In the genomic region with DNA sequence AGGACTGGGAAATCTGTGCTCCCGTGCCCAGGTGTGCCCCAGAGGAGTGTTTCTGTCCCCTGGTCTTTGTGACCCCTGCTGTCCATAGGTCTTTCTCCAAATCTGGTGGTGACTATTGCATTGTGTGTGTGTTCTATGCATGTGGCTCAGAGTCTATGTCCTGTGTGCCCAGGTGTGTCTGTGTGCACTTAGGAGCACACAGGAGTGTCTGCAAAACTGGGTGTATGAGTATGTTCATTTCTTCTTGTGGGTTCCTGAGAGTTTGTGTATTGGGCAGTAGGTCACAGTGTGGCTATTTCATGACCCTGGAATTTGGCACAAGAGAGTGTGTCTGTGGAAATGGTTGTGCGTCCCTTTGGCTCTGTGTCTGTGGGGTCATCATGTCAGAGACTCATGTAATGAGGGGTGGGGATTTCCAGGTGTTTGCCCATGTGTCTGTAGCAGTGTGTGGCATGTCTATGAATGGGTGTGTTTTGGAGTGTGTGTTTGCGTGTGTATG, we compare ENCODE assay signal across 1 cellular context.
TF ChIP-seq lines count a peak whose summit lies in the region.

No MANE protein-coding gene starts in this region.

TF ChIP-seq in K562, 482 proteins besides CTCF, POLR2A, EP300 and RAD21:
- TF ChIP-seq, protein P1, sequence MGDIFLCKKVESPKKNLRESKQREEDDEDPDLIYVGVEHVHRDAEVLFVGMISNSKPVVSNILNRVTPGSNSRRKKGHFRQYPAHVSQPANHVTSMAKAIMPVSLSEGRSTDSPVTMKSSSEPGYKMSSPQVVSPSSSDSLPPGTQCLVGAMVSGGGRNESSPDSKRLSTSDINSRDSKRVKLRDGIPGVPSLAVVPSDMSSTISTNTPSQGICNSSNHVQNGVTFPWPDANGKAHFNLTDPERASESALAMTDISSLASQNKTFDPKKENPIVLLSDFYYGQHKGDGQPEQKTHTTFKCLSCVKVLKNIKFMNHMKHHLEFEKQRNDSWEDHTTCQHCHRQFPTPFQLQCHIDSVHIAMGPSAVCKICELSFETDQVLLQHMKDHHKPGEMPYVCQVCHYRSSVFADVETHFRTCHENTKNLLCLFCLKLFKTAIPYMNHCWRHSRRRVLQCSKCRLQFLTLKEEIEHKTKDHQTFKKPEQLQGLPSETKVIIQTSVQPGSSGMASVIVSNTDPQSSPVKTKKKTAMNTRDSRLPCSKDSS (IDR thresholded peaks at IDR 0.05; ENCODE audit: low read depth, partially characterized antibody) = no peak
- TF ChIP-seq SUPT5H (IDR thresholded peaks at IDR 0.05) (peak; percentile 42; the same call in 1 of the 2 replicates), POLR2B (IDR thresholded peaks at IDR 0.05; ENCODE audit: low read depth, partially characterized antibody) (peak; percentile 44), CREB1 (IDR thresholded peaks at IDR 0.05) (no peak), CREB1 (CRISPR knock-in tag; IDR thresholded peaks at IDR 0.05) (no peak), RBM34 (IDR thresholded peaks at IDR 0.05; ENCODE audit: borderline replicate concordance, insufficient read depth, low read length) (no peak), TFAM (CRISPR knock-in tag; conservative IDR thresholded peaks at IDR 0.05) (no peak)
- TF ChIP-seq, protein P2, sequence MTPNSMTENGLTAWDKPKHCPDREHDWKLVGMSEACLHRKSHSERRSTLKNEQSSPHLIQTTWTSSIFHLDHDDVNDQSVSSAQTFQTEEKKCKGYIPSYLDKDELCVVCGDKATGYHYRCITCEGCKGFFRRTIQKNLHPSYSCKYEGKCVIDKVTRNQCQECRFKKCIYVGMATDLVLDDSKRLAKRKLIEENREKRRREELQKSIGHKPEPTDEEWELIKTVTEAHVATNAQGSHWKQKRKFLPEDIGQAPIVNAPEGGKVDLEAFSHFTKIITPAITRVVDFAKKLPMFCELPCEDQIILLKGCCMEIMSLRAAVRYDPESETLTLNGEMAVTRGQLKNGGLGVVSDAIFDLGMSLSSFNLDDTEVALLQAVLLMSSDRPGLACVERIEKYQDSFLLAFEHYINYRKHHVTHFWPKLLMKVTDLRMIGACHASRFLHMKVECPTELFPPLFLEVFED (CRISPR knock-in tag; conservative IDR thresholded peaks at IDR 0.05) = peak; percentile 72; the same call in 1 of the 2 replicates
- TF ChIP-seq, protein P3, sequence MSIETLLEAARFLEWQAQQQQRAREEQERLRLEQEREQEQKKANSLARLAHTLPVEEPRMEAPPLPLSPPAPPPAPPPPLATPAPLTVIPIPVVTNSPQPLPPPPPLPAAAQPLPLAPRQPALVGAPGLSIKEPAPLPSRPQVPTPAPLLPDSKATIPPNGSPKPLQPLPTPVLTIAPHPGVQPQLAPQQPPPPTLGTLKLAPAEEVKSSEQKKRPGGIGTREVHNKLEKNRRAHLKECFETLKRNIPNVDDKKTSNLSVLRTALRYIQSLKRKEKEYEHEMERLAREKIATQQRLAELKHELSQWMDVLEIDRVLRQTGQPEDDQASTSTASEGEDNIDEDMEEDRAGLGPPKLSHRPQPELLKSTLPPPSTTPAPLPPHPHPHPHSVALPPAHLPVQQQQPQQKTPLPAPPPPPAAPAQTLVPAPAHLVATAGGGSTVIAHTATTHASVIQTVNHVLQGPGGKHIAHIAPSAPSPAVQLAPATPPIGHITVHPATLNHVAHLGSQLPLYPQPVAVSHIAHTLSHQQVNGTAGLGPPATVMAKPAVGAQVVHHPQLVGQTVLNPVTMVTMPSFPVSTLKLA (conservative IDR thresholded peaks at IDR 0.05) = 0 out of 4 replicates have a peak, but pooled peaks of 1 of the 2 experiments have one; percentile 22
- TF ChIP-seq, protein P4, sequence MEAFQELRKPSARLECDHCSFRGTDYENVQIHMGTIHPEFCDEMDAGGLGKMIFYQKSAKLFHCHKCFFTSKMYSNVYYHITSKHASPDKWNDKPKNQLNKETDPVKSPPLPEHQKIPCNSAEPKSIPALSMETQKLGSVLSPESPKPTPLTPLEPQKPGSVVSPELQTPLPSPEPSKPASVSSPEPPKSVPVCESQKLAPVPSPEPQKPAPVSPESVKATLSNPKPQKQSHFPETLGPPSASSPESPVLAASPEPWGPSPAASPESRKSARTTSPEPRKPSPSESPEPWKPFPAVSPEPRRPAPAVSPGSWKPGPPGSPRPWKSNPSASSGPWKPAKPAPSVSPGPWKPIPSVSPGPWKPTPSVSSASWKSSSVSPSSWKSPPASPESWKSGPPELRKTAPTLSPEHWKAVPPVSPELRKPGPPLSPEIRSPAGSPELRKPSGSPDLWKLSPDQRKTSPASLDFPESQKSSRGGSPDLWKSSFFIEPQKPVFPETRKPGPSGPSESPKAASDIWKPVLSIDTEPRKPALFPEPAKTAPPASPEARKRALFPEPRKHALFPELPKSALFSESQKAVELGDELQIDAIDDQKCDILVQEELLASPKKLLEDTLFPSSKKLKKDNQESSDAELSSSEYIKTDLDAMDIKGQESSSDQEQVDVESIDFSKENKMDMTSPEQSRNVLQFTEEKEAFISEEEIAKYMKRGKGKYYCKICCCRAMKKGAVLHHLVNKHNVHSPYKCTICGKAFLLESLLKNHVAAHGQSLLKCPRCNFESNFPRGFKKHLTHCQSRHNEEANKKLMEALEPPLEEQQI (IDR thresholded peaks at IDR 0.05) = no peak
